In the genomic region with DNA sequence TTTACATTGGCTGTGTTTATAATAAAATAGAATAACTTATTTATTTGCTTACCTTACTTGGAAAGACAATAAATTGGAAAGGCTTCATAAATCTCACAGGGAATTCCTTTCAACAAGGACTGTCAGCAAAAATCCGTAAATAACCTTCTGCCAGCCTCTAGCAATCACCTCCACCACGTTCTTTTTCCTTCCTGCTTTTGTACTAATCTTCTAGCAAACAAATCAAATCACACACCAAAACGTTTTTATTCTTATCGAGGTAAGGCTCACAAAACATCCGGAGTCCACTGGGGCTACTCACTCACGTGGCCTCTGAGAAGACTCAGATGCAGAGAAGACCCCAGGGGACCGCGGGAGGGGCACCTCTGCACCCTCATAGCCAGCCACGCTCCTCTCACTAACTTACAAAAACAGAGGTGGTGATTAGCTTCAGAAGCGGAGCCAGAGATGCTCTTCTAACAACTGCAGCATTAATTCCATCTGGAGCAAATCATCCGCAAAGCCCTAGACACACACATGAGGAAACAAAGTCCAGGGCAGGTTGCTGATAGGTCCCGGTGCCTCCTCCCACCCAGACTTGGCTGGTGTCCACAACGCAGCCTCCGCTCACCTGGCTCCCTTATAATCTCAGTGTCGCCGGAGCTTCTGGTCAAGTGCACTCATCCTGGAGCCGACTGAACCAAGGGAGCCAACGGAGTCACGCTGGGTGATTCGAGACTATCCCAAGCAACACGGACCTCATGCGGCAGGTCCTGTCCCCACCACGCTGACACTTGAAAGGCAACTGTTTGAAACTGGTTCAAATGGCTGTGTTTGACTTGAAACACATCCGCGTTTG, we compare ENCODE assay signal across 1 cellular context.
TF ChIP-seq lines count a peak whose summit lies in the region.

No MANE protein-coding gene starts in this region.

TF ChIP-seq in HepG2, 621 proteins besides CTCF, POLR2A, EP300 and RAD21 (continued from another document):
- TF ChIP-seq, protein P1, sequence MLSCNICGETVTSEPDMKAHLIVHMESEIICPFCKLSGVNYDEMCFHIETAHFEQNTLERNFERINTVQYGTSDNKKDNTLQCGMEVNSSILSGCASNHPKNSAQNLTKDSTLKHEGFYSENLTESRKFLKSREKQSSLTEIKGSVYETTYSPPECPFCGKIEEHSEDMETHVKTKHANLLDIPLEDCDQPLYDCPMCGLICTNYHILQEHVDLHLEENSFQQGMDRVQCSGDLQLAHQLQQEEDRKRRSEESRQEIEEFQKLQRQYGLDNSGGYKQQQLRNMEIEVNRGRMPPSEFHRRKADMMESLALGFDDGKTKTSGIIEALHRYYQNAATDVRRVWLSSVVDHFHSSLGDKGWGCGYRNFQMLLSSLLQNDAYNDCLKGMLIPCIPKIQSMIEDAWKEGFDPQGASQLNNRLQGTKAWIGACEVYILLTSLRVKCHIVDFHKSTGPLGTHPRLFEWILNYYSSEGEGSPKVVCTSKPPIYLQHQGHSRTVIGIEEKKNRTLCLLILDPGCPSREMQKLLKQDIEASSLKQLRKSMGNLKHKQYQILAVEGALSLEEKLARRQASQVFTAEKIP (CRISPR knock-in tag; IDR thresholded peaks at IDR 0.05; ENCODE audit: borderline replicate concordance): no peak
